In genomic region chr6:116106146-116106545, GRCh38 we compare ENCODE assay signal across 1 cellular context.
TF ChIP-seq lines count a peak whose summit lies in the region.

No MANE protein-coding gene starts in this region.

TF ChIP-seq in IMR-90, 13 proteins besides CTCF, POLR2A, EP300 and RAD21:
- TF ChIP-seq FOS (IDR thresholded peaks at IDR 0.05; ENCODE audit: low read depth, low read length) (no peak), MAZ (IDR thresholded peaks at IDR 0.05; ENCODE audit: borderline replicate concordance, low read depth, low read length) (no peak), SMC3 (IDR thresholded peaks at IDR 0.05; ENCODE audit: low read depth, low read length) (no peak), BHLHE40 (IDR thresholded peaks at IDR 0.05; ENCODE audit: low read depth, low read length) (no peak), CHD1 (IDR thresholded peaks at IDR 0.05; ENCODE audit: low read depth, low read length) (no peak), MXI1 (IDR thresholded peaks at IDR 0.05; ENCODE audit: borderline replicate concordance, low read depth, low read length) (no peak), CEBPB (IDR thresholded peaks at IDR 0.05; ENCODE audit: low read depth, low read length) (no peak), MAFK (IDR thresholded peaks at IDR 0.05; ENCODE audit: low read depth, low read length) (no peak), ELK1 (IDR thresholded peaks at IDR 0.05; ENCODE audit: borderline replicate concordance, low read depth, low read length) (no peak), RFX5 (IDR thresholded peaks at IDR 0.05; ENCODE audit: low read depth, low read length) (no peak), USF2 (IDR thresholded peaks at IDR 0.05; ENCODE audit: low read depth, low read length) (no peak), RCOR1 (IDR thresholded peaks at IDR 0.05; ENCODE audit: insufficient replicate concordance, low read length) (no peak), NFE2L2 (IDR thresholded peaks at IDR 0.05; ENCODE audit: low read depth, low read length) (no peak)
TF ChIP-seq in IMR-90: peak in this region for 0.
